12 cellular contexts compared by ENCODE assay signal in genomic region chr10:15200626-15201025, GRCh38. TPM values are rescaled to one million over a fixed set of nuclear protein-coding genes. Genes with fewer than 3 reads are reported as not detected.
DNase-seq lines count a peak whose midpoint lies in the region; ATAC-seq and TF ChIP-seq lines count a peak whose summit lies in the region.
"Had no signal": no experiment of that assay in that cellular context is flagged by ENCODE, and none has a peak within 500 bp of the region (broad histone marks: within the 10 kb centered on the region; RNA-seq: fewer than 3 reads in every experiment).

No MANE protein-coding gene starts in this region.

- no peak for TF ChIP-seq CTCF in BJ (IDR thresholded peaks at IDR 0.05; ENCODE audit: insufficient read depth, low read depth, low read length)

- ATAC-seq in HG02981 (IDR thresholded peaks at IDR 0.05; ENCODE audit: unreplicated experiment) (no peak), HG02884 (IDR thresholded peaks at IDR 0.05; ENCODE audit: unreplicated experiment) (no peak)
- ATAC-seq: activated CD4-positive, alpha-beta T cell treated with anti-CD3 and anti-CD28 coated beads for 36 hours; naive thymus-derived CD8-positive, alpha-beta T cell had no signal

- POLR2A ChIA-PET in BJ (lab: Charles Lee): interaction anchor here (0.6 kb wide), 1 partner anchor 59 kb away, joined by 3 read pairs; no protein-coding TSS in a partner anchor

- H3K27me3 ChIP-seq in BJ (ENCODE audit: control insufficient read depth, insufficient read depth, low read length): no peaks in the 10 kb centered on the region

- CTCF ChIA-PET in BJ (lab: Yijun Ruan, JAX): interaction anchor here (0.6 to 0.7 kb wide), 2 partner anchors 9 to 437 kb away, joined by 3 to 4 read pairs; no protein-coding TSS in a partner anchor

- H3K4me3 ChIP-seq in BJ (ENCODE audit: low read depth, low read length): no peak overlapping the region

- DNase-seq in BJ (ENCODE audit: low read depth) (peak; percentile 76), LHCN-M2 (ENCODE audit: low read depth) (peak; percentile 92), dedifferentiated amniotic fluid mesenchymal stem cell (ENCODE audit: extremely low spot score) (peak; percentile 83), left kidney (ENCODE audit: low read depth, low spot score) (peak; percentile 38), NCI-H1417 treated with DMSO at 0.1 percent for 48 hours (lab: John Stamatoyannopoulos, UW) (no peak), cerebellum (ENCODE audit: low spot score) (no peak)
- DNase-seq: activated CD4-positive, alpha-beta T cell treated with anti-CD3 and anti-CD28 coated beads for 36 hours; DMS153; naive thymus-derived CD8-positive, alpha-beta T cell; NCI-H446 had no signal

- H3K36me3 ChIP-seq in BJ (ENCODE audit: control insufficient read depth, insufficient read depth, low read length): no peaks in the 10 kb centered on the region

RNA-seq across cellular contexts. Expression of gene NMT2, which starts 32.1 kb away (rescaled TPM):
- 12.7 and 20.5 TPM in 2 replicates for polyA plus RNA-seq in BJ (2011; rRNA removed)
- polyA minus RNA-seq in BJ (2011; rRNA and poly(A)+ RNA removed): 7.5 and 8.9 TPM in 2 replicates
- total RNA-seq in LHCN-M2 (2014; rRNA removed) (44.8 and 50.3 TPM in 2 replicates), cerebellum (35.0 TPM)
- 31.1 TPM for polyA plus RNA-seq in LHCN-M2 (2012)

Comparison
In these comparisons a context has a peak if more than half of its experiments do, and no peak if none do; other contexts are left out.
1. DNase-seq: peak in BJ (single experiment), LHCN-M2 (single experiment), dedifferentiated amniotic fluid mesenchymal stem cell (single experiment) and left kidney (single experiment); none in NCI-H1417 treated with DMSO at 0.1 percent for 48 hours (single experiment) and cerebellum (single experiment).